Comparison of ENCODE assay signal across 25 cellular contexts in genomic region chr5:89956838-89957237, GRCh38.
"Had no signal": no experiment of that assay in that cellular context is flagged by ENCODE, and none has a peak within 500 bp of the region (broad histone marks: within the 10 kb centered on the region; RNA-seq: fewer than 3 reads in every experiment).

No MANE protein-coding gene starts in this region.

- ATAC-seq: natural killer cell; psoas muscle; sciatic nerve; stimulated activated naive B cell treated with anti-CD40 and anti-IgM and Interleukin-4, amounts not matched to agents 10 μg/mL and 1 μg/mL and 100 μg/mL, for 72 hours; stimulated activated naive CD8-positive, alpha-beta T cell treated with anti-CD3 and anti-CD28 coated beads, Interleukin-15, Interleukin-2, amounts not matched to agents 100 U/mL and 50 U/mL, for 24 hours had no signal

- DNase-seq: hypothalamus; immature natural killer cell; kidney; mesendoderm; naive B cell; natural killer cell; nephron progenitor cell; occipital lobe; psoas muscle; stimulated activated CD4-positive, alpha-beta T cell treated with anti-CD3 and anti-CD28 coated beads, Interleukin-12 subunit alpha, Interleukin-12 subunit beta, amount 100 ng/mL, for 4 hours; stimulated activated CD4-positive, alpha-beta T cell treated with anti-CD3 and anti-CD28 coated beads, Interleukin-15, amount 100 ng/mL, for 24 hours; stimulated activated CD4-positive, alpha-beta T cell treated with anti-CD3 and anti-CD28 coated beads, Interleukin-2, amount 100 ng/mL, for 24 hours; stimulated activated CD4-positive, alpha-beta T cell treated with anti-CD3 and anti-CD28 coated beads, Interleukin-4, amount 100 ng/mL, for 1 hour; stimulated activated naive B cell treated with anti-CD40 and anti-IgM and Interleukin-4, amounts not matched to agents 10 μg/mL and 1 μg/mL and 100 μg/mL, for 72 hours; stimulated activated naive CD8-positive, alpha-beta T cell treated with anti-CD3 and anti-CD28 coated beads, Interleukin-15, Interleukin-2, amounts not matched to agents 100 U/mL and 50 U/mL, for 24 hours; stomach; testis had no signal

- H3K27ac ChIP-seq: neural progenitor cell, neutrophil, parathyroid adenoma, psoas muscle, skin epidermis, stomach, testis, tibial nerve, vagina had no signal

- H3K27me3 ChIP-seq: neural progenitor cell, neutrophil, stomach, testis, tibial nerve, vagina had no signal

- H3K9me3 ChIP-seq: neutrophil, psoas muscle, stomach, testis, tibial nerve, vagina had no signal

- H3K4me3 ChIP-seq: lung, neural progenitor cell, psoas muscle, skin epidermis, stomach, testis, tibial nerve, vagina had no signal

- H3K36me3 ChIP-seq: neural progenitor cell, neutrophil, stomach, tibial nerve, vagina had no signal

- H3K4me1 ChIP-seq: parathyroid adenoma, psoas muscle, stomach, testis, tibial nerve, vagina had no signal
